Comparison of ENCODE assay signal across 21 cellular contexts in the genomic region with DNA sequence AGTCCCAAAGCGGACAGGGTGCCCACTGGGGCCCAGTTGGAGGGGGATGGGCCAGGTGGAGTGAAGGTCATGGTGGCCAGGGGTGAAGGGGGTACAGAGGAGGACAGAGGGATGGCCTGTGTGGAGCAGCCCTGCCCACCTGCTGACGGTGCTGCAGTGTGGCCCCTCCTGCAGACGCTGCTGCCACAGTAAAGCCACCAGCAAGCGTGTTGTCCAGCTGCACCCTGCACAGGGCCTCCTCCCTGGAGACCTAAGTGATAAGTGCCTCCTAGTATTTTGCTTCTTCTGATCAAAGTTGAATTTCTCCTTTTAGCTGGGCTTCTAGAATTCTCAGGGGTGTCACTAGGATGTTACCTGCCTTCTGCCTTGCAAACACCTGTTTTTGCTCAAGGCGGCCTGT.
"Had no signal": no experiment of that assay in that cellular context is flagged by ENCODE, and none has a peak within 500 bp of the region (broad histone marks: within the 10 kb centered on the region; RNA-seq: fewer than 3 reads in every experiment).

No MANE protein-coding gene starts in this region.

- H3K4me2 ChIP-seq: SK-N-SH had no signal

- H3K4me3 ChIP-seq: MG63 had no signal

- DNase-seq: IMR-90, Karpas-422, KG1, MG63, NCI-H1092, NCI-H1105 treated with DMSO at 0.1 percent for 48 hours, NCI-H1417 treated with DMSO at 0.1 percent for 48 hours, NCI-H146, NCI-H1694 treated with DMSO at 0.1 percent for 48 hours, NCI-H1930, NCI-H2081, NCI-H2107, NCI-H2227 treated with DMSO at 0.1 percent for 48 hours, NCI-H446, NCI-H510A, NCI-H524 treated with DMSO at 0.1 percent for 48 hours, NCI-H69, NCI-H774, RPMI8226, SHP77, SK-N-SH had no signal

- H3K9ac ChIP-seq: SK-N-SH had no signal

- H3K36me3 ChIP-seq: MG63 had no signal

- H3K9me3 ChIP-seq: MG63, SK-N-SH had no signal

- H3K27me3 ChIP-seq: MG63 had no signal
